Comparison of ENCODE assay signal across 27 cellular contexts in the genomic region with DNA sequence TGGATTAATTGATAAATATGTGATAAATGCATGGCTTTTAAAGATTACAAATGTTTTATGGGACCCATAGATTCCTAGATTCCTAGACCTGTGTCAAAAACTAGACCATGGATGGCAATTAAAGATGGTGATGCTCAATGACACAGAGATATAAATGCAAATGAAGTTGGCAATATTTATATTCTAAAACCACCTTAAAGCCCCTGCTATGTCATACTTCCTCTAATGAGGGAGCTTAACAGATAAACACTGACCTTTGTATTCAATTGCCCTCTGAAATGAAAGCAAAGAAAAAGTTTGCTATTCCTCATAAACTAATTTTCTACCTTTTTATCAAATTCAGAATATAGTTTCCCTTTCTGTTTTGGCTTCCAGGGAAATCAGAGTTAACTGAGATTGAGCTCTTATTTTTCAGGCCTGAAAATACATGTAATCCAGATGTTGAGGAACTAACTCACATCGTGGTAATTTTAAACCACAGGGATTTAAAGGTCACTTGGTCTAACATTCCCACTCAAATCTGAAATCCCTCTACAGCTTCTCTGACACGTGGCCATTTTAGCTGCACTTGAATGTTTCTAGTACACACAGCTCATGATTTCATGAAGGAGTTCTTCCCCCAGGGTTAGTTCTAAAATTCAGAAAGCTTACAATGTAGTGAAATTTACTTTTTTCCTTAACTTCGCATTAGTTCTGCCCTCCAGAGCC. TPM values are rescaled to one million over a fixed set of nuclear protein-coding genes. Genes with fewer than 3 reads are reported as not detected.
DNase-seq lines count a peak whose midpoint lies in the region; ATAC-seq and TF ChIP-seq lines count a peak whose summit lies in the region.
"Had no signal": no experiment of that assay in that cellular context is flagged by ENCODE, and none has a peak within 500 bp of the region (broad histone marks: within the 10 kb centered on the region; RNA-seq: fewer than 3 reads in every experiment).

No MANE protein-coding gene starts in this region.

- DNase-seq in LHCN-M2 (ENCODE audit: low read depth) (peak; percentile 14), RPMI7951 (ENCODE audit: low read depth) (peak; percentile 56), fibroblast of mammary gland (ENCODE audit: low read depth) (peak; percentile 14), retinal pigment epithelial cell (ENCODE audit: low read depth) (peak; percentile 44), DMS 273 (lab: John Stamatoyannopoulos, UW; ENCODE audit: unreplicated experiment) (no peak), dorsolateral prefrontal cortex (no peak)
- DNase-seq in activated effector memory CD4-positive, alpha-beta T cell treated with Interleukin-2 at 50 U/mL for 16 hours = no peak
- DNase-seq: activated CD4-positive, alpha-beta memory T cell treated with anti-CD3 and anti-CD28 coated beads, Interleukin-2, amount 10 ng/mL, durations not matched to agents 7 days and 5 days; activated naive CD8-positive, alpha-beta T cell treated with anti-CD3 and anti-CD28 coated beads for 36 hours; CD4-positive, alpha-beta T cell; cerebellar nuclear complex; DMS153; effector CD4-positive, alpha-beta T cell; GOT3; islet precursor cell; KG1; NCI-H1694 treated with DMSO at 0.1 percent for 48 hours; NCI-H526 treated with DMSO at 0.1 percent for 48 hours; SHP77; upper lobe of right lung had no signal

- no peaks in the 10 kb centered on the region for H3K27me3 ChIP-seq in dorsolateral prefrontal cortex
- H3K27me3 ChIP-seq: neutrophil, upper lobe of right lung had no signal

- intact Hi-C loops in dorsolateral prefrontal cortex (cut with DNase I) = no loop called here

- TF ChIP-seq CTCF in fibroblast of mammary gland (conservative IDR thresholded peaks at IDR 0.05; ENCODE audit: control insufficient read depth, insufficient read depth, low read depth, low read length) = no peak
- TF ChIP-seq CTCF in retinal pigment epithelial cell (conservative IDR thresholded peaks at IDR 0.05; ENCODE audit: low read depth, low read length) = no peak
- TF ChIP-seq CTCF in dorsolateral prefrontal cortex (IDR thresholded peaks at IDR 0.05 in 54 of 56, conservative IDR thresholded peaks at IDR 0.05 in 2 of 56; ENCODE audit: low read depth in 1 of 56, partially characterized antibody in 56 of 56) = no peak

- no peak overlapping the region for H3K27ac ChIP-seq in dorsolateral prefrontal cortex
- H3K27ac ChIP-seq: neutrophil, skin epidermis, upper lobe of right lung had no signal

- ATAC-seq in HG02571 (IDR thresholded peaks at IDR 0.05; ENCODE audit: unreplicated experiment) = no peak
- ATAC-seq: activated CD4-positive, CD25-positive, alpha-beta regulatory T cell treated with anti-CD3 and anti-CD28 coated beads, Interleukin-2, amount 50 U/mL, for 24 hours; upper lobe of right lung had no signal

- no peak overlapping the region for H3K4me3 ChIP-seq in fibroblast of mammary gland (ENCODE audit: control insufficient read depth, low read depth, low read length)
- no peak overlapping the region for H3K4me3 ChIP-seq in retinal pigment epithelial cell (ENCODE audit: low read length)
- H3K4me3 ChIP-seq in dorsolateral prefrontal cortex = no peak overlapping the region
- H3K4me3 ChIP-seq: lung, skin epidermis, upper lobe of right lung had no signal

RNA-seq across cellular contexts. Expression of a gene that starts 38.0 kb away (rescaled TPM):
- total RNA-seq in LHCN-M2 (2014; rRNA removed) = not detected in 2 replicates
- 0.07 TPM for polyA plus RNA-seq in LHCN-M2 (2012)
- not detected in 2 replicates for total RNA-seq in RPMI7951 (2014; rRNA removed; shearing (Covaris generic))
- total RNA-seq in dorsolateral prefrontal cortex = under 1 TPM in 2 of 120 experiments, not detected in 118; 0.07 to 0.28 TPM
- total RNA-seq: activated CD4-positive, alpha-beta memory T cell treated with anti-CD3 and anti-CD28 coated beads, Interleukin-2, amount 10 ng/mL, durations not matched to agents 7 days and 5 days; activated naive CD8-positive, alpha-beta T cell treated with anti-CD3 and anti-CD28 coated beads for 36 hours; CD4-positive, alpha-beta T cell; epithelial cell of proximal tubule; progenitor cell of endocrine pancreas; upper lobe of right lung had no signal

Comparison
In these comparisons a context has a peak if more than half of its experiments do, and no peak if none do; other contexts are left out.
1. DNase-seq: peak in LHCN-M2 (single experiment), RPMI7951 (single experiment), fibroblast of mammary gland (single experiment) and retinal pigment epithelial cell (single experiment); none in DMS 273 (single experiment), activated effector memory CD4-positive, alpha-beta T cell treated with Interleukin-2 at 50 U/mL for 16 hours (single experiment) and dorsolateral prefrontal cortex (0 of 10).